Comparison of ENCODE assay signal across 8 cellular contexts in genomic region chr9:113221003-113221799, GRCh38. TPM values are rescaled to one million over a fixed set of nuclear protein-coding genes. Genes with fewer than 3 reads are reported as not detected.
DNase-seq lines count a peak whose midpoint lies in the region; ATAC-seq and TF ChIP-seq lines count a peak whose summit lies in the region.

TSS of gene FKBP15 (minus strand) at chr9:113221277. CDS start at chr9:113221243, 34 bp downstream.
TSS of gene SLC31A1 (plus strand) at chr9:113221544. CDS start at chr9:113256149, 34,605 bp downstream.

- H3K4me3 ChIP-seq in SU-DHL-6 (ENCODE audit: insufficient read depth, low read length, poor library complexity, severe bottlenecking) (peak within 1 kb of the TSS; percentile 90), parathyroid adenoma (ENCODE audit: low read depth, low read length) (peak within 1 kb of the TSS; percentile 95), tibial nerve (peak within 1 kb of the TSS; percentile 59 to 92 (median 73))

- peaks cover 20% of the 10 kb centered on the region for H3F3A ChIP-seq in SU-DHL-6 (ENCODE audit: insufficient read depth)

- peaks cover 53% of the 10 kb centered on the region for H3K79me2 ChIP-seq in SU-DHL-6 (ENCODE audit: insufficient read depth, low read length)
- H3K79me2 ChIP-seq in parathyroid adenoma, result peaks cover 6% of the 10 kb centered on the region

- no peaks in the 10 kb centered on the region for H3K27me3 Mint-ChIP-seq in activated naive CD8-positive, alpha-beta T cell treated with anti-CD3 and anti-CD28 coated beads, Interleukin-2, amount 50 U/mL, for 24 hours

- H3K27me3 ChIP-seq in SU-DHL-6 (ENCODE audit: low read length), result no peaks in the 10 kb centered on the region
- no peaks in the 10 kb centered on the region for H3K27me3 ChIP-seq in parathyroid adenoma (ENCODE audit: control insufficient read depth, insufficient read depth, low read length)
- H3K27me3 ChIP-seq in tibial nerve, result no peaks in the 10 kb centered on the region

- peak within 1 kb of the TSS; percentile 93 for H3K9ac ChIP-seq in SU-DHL-6 (ENCODE audit: low read length)
- H3K9ac ChIP-seq in parathyroid adenoma, result peak within 1 kb of the TSS; percentile 19

- H3K36me3 ChIP-seq in SU-DHL-6 (ENCODE audit: low read length), result peaks cover 7% of the 10 kb centered on the region; the same call in 1 of the 2 replicates
- no peaks in the 10 kb centered on the region for H3K36me3 ChIP-seq in parathyroid adenoma (ENCODE audit: control insufficient read depth, insufficient read depth, low read length)
- no peaks in the 10 kb centered on the region for H3K36me3 ChIP-seq in tibial nerve

- peak; percentile 92 for DNase-seq in NCI-H128 (lab: John Stamatoyannopoulos, UW; ENCODE audit: unreplicated experiment)
- DNase-seq in activated naive CD8-positive, alpha-beta T cell treated with anti-CD3 and anti-CD28 coated beads, Interleukin-2, amount 50 U/mL, for 24 hours, result peak; percentile 97
- DNase-seq in Right ventricle myocardium superior, result peak; percentile 98
- peak; percentile 94 to 95 for DNase-seq in tibial nerve (ENCODE audit: low spot score in 2 of 2)

- ATAC-seq in HG02678 (IDR thresholded peaks at IDR 0.05; ENCODE audit: unreplicated experiment) (peak; percentile 91), Right ventricle myocardium superior (ENCODE audit: poor library complexity) (peak; percentile 99)
- ATAC-seq in activated naive CD8-positive, alpha-beta T cell treated with anti-CD3 and anti-CD28 coated beads, Interleukin-2, amount 50 U/mL, for 24 hours, result peak; percentile 91

- H2AFZ ChIP-seq in SU-DHL-6 (ENCODE audit: low read depth, low read length, severe bottlenecking) (peak within 1 kb of the TSS; percentile 83), parathyroid adenoma (peak within 1 kb of the TSS; percentile 87)

- peak within 1 kb of the TSS; percentile 80 for H3K27ac ChIP-seq in SU-DHL-6 (ENCODE audit: low read depth, low read length)
- peak within 1 kb of the TSS; percentile 73 for H3K27ac ChIP-seq in parathyroid adenoma
- peak within 1 kb of the TSS; percentile 47 to 92 (median 89) for H3K27ac ChIP-seq in tibial nerve

- H3K9me3 Mint-ChIP-seq in activated naive CD8-positive, alpha-beta T cell treated with anti-CD3 and anti-CD28 coated beads, Interleukin-2, amount 50 U/mL, for 24 hours, result no peaks in the 10 kb centered on the region

- H3K4me1 ChIP-seq in parathyroid adenoma (peaks cover 5% of the 10 kb centered on the region), tibial nerve (peaks cover 0 to 52% (median 20%) of the 10 kb centered on the region in 4 donors)

- H3K4me1 Mint-ChIP-seq in activated naive CD8-positive, alpha-beta T cell treated with anti-CD3 and anti-CD28 coated beads, Interleukin-2, amount 50 U/mL, for 24 hours, result peaks cover 47% of the 10 kb centered on the region

- peaks cover 12% of the 10 kb centered on the region; the same call in 1 of the 2 replicates for H4K20me1 ChIP-seq in SU-DHL-6 (ENCODE audit: low read depth, low read length)

- intact Hi-C loops in Right ventricle myocardium superior (cut with DNase I), result no loop called here

- no peaks in the 10 kb centered on the region for H3K9me3 ChIP-seq in SU-DHL-6 (ENCODE audit: insufficient read depth, low read length)
- H3K9me3 ChIP-seq in parathyroid adenoma (ENCODE audit: control insufficient read depth, low read length), result no peaks in the 10 kb centered on the region
- H3K9me3 ChIP-seq in tibial nerve, result no peaks in the 10 kb centered on the region

- H3K27ac Mint-ChIP-seq in activated naive CD8-positive, alpha-beta T cell treated with anti-CD3 and anti-CD28 coated beads, Interleukin-2, amount 50 U/mL, for 24 hours, result peak within 1 kb of the TSS; percentile 92

- H3K4me2 ChIP-seq in SU-DHL-6 (ENCODE audit: low read depth, low read length, poor library complexity, severe bottlenecking), result peak within 1 kb of the TSS; percentile 98
- H3K4me2 ChIP-seq in parathyroid adenoma (ENCODE audit: low read length), result peak within 1 kb of the TSS; percentile 87

- H3K4me3 Mint-ChIP-seq in activated naive CD8-positive, alpha-beta T cell treated with anti-CD3 and anti-CD28 coated beads, Interleukin-2, amount 50 U/mL, for 24 hours, result peak within 1 kb of the TSS; percentile 92

- peak; percentile 83 to 96 for TF ChIP-seq EP300 in tibial nerve (IDR thresholded peaks at IDR 0.05)

- H3K36me3 Mint-ChIP-seq in activated naive CD8-positive, alpha-beta T cell treated with anti-CD3 and anti-CD28 coated beads, Interleukin-2, amount 50 U/mL, for 24 hours (ENCODE audit: low read depth), result peaks cover 16% of the 10 kb centered on the region

- peak; percentile 42 for TF ChIP-seq POLR2A in GM10847 (IDR thresholded peaks at IDR 0.05; ENCODE audit: extremely low read depth, insufficient read length)
- peak; percentile 64 to 77 for TF ChIP-seq POLR2A in tibial nerve (IDR thresholded peaks at IDR 0.05)

- no peaks in the 10 kb centered on the region for H3K9me2 ChIP-seq in SU-DHL-6 (replicated peaks; ENCODE audit: insufficient read depth, low read length)

- WGBS in tibial nerve, 2 donors, result 0 to 1% methylated on average over 58 to 63 of the region's 65 CpGs

- TF ChIP-seq CTCF in SU-DHL-6 (IDR thresholded peaks at IDR 0.05; ENCODE audit: insufficient read depth, low read length, poor library complexity, severe bottlenecking) (no peak), parathyroid adenoma (IDR thresholded peaks at IDR 0.05) (no peak), tibial nerve (IDR thresholded peaks at IDR 0.05) (peak in 1 of 5 experiments; percentile 37)

RNA-seq across cellular contexts. Expression of gene FKBP15, which starts in this region (rescaled TPM):
- total RNA-seq in Right ventricle myocardium superior (18.1 TPM), tibial nerve (10 to 100 TPM; 25.7 to 43.8 (median 29.2) TPM)

RNA-seq across cellular contexts. Expression of gene SLC31A1, which starts in this region (rescaled TPM):
- total RNA-seq in Right ventricle myocardium superior (9.4 TPM), tibial nerve (10 to 100 TPM in 2 of 4 donors, 1 to 10 TPM in 2; 6.5 to 12.9 (median 10.6) TPM)

Comparison
In these comparisons a context has a peak if more than half of its experiments do, and no peak if none do; other contexts are left out.
1. Peak in every context shown above with its lines: DNase-seq, ATAC-seq, H3K4me3 ChIP-seq and H3K27ac ChIP-seq.